Comparison of ENCODE assay signal across 1 cellular context in the genomic region with DNA sequence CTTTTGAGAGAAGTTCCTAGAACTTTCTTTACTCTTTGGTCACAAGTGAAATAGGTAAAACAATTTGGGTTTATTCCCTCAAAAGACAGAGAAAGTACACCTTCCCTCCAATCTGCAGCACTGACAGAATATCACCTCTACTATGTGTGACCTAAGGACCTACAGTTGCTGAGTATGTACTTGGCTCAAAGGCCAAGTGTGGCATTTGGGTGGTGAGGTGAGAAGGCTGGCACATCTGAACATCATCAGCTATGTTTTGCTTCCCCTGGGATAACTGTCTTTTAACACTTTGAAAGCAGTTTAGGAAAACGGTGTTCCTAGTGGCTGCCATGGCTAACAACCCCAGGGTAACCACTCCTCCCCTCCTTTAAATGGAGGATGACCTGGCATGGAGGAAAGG.
TF ChIP-seq lines count a peak whose summit lies in the region.

No MANE protein-coding gene starts in this region.

TF ChIP-seq in GM12878, 131 proteins besides CTCF, POLR2A, EP300 and RAD21:
- TF ChIP-seq ZSCAN29 (IDR thresholded peaks at IDR 0.05): no peak
- TF ChIP-seq PAX5 (IDR thresholded peaks at IDR 0.05; ENCODE audit: borderline replicate concordance, low read depth, low read length): no peak
- TF ChIP-seq POLR2AphosphoS5 (IDR thresholded peaks at IDR 0.05; ENCODE audit: low read length): no peak
- no peak for TF ChIP-seq KDM1A (IDR thresholded peaks at IDR 0.05; ENCODE audit: borderline replicate concordance)
- no peak for TF ChIP-seq DPF2 (IDR thresholded peaks at IDR 0.05)
- no peak for TF ChIP-seq EZH2 (IDR thresholded peaks at IDR 0.05; ENCODE audit: borderline replicate concordance, control insufficient read depth, low read depth, low read length)
- TF ChIP-seq ZNF622 (IDR thresholded peaks at IDR 0.05): no peak
- no peak for TF ChIP-seq TCF7 (IDR thresholded peaks at IDR 0.05; ENCODE audit: borderline replicate concordance)
- TF ChIP-seq, protein P1, sequence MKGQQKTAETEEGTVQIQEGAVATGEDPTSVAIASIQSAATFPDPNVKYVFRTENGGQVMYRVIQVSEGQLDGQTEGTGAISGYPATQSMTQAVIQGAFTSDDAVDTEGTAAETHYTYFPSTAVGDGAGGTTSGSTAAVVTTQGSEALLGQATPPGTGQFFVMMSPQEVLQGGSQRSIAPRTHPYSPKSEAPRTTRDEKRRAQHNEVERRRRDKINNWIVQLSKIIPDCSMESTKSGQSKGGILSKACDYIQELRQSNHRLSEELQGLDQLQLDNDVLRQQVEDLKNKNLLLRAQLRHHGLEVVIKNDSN (IDR thresholded peaks at IDR 0.05; ENCODE audit: borderline replicate concordance, extremely low read length, insufficient read depth, low read depth, low read length): no peak
- TF ChIP-seq, protein P2, sequence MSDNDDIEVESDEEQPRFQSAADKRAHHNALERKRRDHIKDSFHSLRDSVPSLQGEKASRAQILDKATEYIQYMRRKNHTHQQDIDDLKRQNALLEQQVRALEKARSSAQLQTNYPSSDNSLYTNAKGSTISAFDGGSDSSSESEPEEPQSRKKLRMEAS (IDR thresholded peaks at IDR 0.05; ENCODE audit: low read depth, low read length): no peak
- TF ChIP-seq, protein P3, sequence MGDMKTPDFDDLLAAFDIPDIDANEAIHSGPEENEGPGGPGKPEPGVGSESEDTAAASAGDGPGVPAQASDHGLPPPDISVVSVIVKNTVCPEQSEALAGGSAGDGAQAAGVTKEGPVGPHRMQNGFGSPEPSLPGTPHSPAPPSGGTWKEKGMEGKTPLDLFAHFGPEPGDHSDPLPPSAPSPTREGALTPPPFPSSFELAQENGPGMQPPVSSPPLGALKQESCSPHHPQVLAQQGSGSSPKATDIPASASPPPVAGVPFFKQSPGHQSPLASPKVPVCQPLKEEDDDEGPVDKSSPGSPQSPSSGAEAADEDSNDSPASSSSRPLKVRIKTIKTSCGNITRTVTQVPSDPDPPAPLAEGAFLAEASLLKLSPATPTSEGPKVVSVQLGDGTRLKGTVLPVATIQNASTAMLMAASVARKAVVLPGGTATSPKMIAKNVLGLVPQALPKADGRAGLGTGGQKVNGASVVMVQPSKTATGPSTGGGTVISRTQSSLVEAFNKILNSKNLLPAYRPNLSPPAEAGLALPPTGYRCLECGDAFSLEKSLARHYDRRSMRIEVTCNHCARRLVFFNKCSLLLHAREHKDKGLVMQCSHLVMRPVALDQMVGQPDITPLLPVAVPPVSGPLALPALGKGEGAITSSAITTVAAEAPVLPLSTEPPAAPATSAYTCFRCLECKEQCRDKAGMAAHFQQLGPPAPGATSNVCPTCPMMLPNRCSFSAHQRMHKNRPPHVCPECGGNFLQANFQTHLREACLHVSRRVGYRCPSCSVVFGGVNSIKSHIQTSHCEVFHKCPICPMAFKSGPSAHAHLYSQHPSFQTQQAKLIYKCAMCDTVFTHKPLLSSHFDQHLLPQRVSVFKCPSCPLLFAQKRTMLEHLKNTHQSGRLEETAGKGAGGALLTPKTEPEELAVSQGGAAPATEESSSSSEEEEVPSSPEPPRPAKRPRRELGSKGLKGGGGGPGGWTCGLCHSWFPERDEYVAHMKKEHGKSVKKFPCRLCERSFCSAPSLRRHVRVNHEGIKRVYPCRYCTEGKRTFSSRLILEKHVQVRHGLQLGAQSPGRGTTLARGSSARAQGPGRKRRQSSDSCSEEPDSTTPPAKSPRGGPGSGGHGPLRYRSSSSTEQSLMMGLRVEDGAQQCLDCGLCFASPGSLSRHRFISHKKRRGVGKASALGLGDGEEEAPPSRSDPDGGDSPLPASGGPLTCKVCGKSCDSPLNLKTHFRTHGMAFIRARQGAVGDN (IDR thresholded peaks at IDR 0.05): no peak
- TF ChIP-seq, protein P4, sequence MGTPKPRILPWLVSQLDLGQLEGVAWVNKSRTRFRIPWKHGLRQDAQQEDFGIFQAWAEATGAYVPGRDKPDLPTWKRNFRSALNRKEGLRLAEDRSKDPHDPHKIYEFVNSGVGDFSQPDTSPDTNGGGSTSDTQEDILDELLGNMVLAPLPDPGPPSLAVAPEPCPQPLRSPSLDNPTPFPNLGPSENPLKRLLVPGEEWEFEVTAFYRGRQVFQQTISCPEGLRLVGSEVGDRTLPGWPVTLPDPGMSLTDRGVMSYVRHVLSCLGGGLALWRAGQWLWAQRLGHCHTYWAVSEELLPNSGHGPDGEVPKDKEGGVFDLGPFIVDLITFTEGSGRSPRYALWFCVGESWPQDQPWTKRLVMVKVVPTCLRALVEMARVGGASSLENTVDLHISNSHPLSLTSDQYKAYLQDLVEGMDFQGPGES (IDR thresholded peaks at IDR 0.05): no peak
- TF ChIP-seq HDAC6 (IDR thresholded peaks at IDR 0.05; ENCODE audit: unreplicated experiment): no peak
- TF ChIP-seq, protein P5, sequence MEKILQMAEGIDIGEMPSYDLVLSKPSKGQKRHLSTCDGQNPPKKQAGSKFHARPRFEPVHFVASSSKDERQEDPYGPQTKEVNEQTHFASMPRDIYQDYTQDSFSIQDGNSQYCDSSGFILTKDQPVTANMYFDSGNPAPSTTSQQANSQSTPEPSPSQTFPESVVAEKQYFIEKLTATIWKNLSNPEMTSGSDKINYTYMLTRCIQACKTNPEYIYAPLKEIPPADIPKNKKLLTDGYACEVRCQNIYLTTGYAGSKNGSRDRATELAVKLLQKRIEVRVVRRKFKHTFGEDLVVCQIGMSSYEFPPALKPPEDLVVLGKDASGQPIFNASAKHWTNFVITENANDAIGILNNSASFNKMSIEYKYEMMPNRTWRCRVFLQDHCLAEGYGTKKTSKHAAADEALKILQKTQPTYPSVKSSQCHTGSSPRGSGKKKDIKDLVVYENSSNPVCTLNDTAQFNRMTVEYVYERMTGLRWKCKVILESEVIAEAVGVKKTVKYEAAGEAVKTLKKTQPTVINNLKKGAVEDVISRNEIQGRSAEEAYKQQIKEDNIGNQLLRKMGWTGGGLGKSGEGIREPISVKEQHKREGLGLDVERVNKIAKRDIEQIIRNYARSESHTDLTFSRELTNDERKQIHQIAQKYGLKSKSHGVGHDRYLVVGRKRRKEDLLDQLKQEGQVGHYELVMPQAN (conservative IDR thresholded peaks at IDR 0.05): no peak
- TF ChIP-seq, protein P6, sequence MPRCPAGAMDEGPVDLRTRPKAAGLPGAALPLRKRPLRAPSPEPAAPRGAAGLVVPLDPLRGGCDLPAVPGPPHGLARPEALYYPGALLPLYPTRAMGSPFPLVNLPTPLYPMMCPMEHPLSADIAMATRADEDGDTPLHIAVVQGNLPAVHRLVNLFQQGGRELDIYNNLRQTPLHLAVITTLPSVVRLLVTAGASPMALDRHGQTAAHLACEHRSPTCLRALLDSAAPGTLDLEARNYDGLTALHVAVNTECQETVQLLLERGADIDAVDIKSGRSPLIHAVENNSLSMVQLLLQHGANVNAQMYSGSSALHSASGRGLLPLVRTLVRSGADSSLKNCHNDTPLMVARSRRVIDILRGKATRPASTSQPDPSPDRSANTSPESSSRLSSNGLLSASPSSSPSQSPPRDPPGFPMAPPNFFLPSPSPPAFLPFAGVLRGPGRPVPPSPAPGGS (IDR thresholded peaks at IDR 0.05; ENCODE audit: borderline replicate concordance, insufficient read depth, low read depth, low read length, poor library complexity, severe bottlenecking): no peak
